23 cellular contexts compared by ENCODE assay signal in the genomic region with DNA sequence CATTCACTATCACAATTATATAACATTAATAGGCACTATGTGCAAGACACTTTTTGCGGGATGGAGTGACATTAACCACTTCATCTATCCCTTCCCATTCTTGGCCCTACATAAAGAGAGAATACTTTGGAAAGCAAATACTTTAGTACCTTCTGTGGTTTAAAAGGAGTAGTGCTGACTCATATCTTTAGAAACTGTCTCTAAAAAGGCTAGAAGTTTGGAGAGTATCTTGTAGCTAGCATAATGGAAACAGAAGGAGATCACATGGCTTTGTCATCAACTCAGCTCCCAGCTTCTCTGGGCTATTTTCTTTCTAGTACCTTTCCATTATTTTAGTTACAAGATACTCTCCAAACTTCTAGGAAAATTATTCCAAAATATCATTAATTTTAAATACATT.
A peak's percentile ranks its signal among the peaks of the same experiment; 100 is the strongest.
DNase-seq lines count a peak whose midpoint lies in the region; ATAC-seq and TF ChIP-seq lines count a peak whose summit lies in the region.
"Had no signal": no experiment of that assay in that cellular context is flagged by ENCODE, and none has a peak within 500 bp of the region (broad histone marks: within the 10 kb centered on the region; RNA-seq: fewer than 3 reads in every experiment).

No MANE protein-coding gene starts in this region.

- H3K4me1 Mint-ChIP-seq in mesothelial cell of epicardium, result no peaks in the 10 kb centered on the region
- H3K4me1 Mint-ChIP-seq: CD4-positive, CD25-positive, alpha-beta regulatory T cell; memory B cell had no signal

- no peak overlapping the region for H3K4me3 Mint-ChIP-seq in mesothelial cell of epicardium
- H3K4me3 Mint-ChIP-seq: CD4-positive, CD25-positive, alpha-beta regulatory T cell; endodermal cell; memory B cell; natural killer cell treated with Interleukin-12 subunit alpha and Interleukin-12 subunit beta and Interleukin-15 and Interleukin-18, amount 100 ng/mL, for 72 hours had no signal

- in situ Hi-C loops in G401 (cut with HindIII; ENCODE audit: low sequenced_read_pairs), result no loop called here

- no peak overlapping the region for H3K27ac Mint-ChIP-seq in mesothelial cell of epicardium
- H3K27ac Mint-ChIP-seq: CD4-positive, CD25-positive, alpha-beta regulatory T cell; endodermal cell; memory B cell; natural killer cell treated with Interleukin-12 subunit alpha and Interleukin-12 subunit beta and Interleukin-15 and Interleukin-18, amount 100 ng/mL, for 72 hours had no signal

- no peaks in the 10 kb centered on the region for H3K27me3 Mint-ChIP-seq in mesothelial cell of epicardium (ENCODE audit: low read depth)

- peak; percentile 44 for ATAC-seq in GM21367 (IDR thresholded peaks at IDR 0.05; ENCODE audit: unreplicated experiment)
- ATAC-seq: natural killer cell treated with Interleukin-12 subunit alpha and Interleukin-12 subunit beta and Interleukin-15 and Interleukin-18, amount 100 ng/mL, for 72 hours had no signal

- TF ChIP-seq CTCF in mesothelial cell of epicardium (IDR thresholded peaks at IDR 0.05; ENCODE audit: unreplicated experiment), result no peak

- H3K36me3 Mint-ChIP-seq in mesothelial cell of epicardium, result no peaks in the 10 kb centered on the region
- H3K36me3 Mint-ChIP-seq: CD4-positive, CD25-positive, alpha-beta regulatory T cell; natural killer cell treated with Interleukin-12 subunit alpha and Interleukin-12 subunit beta and Interleukin-15 and Interleukin-18, amount 100 ng/mL, for 72 hours had no signal

- peaks cover 8% of the 10 kb centered on the region for H3K9me3 Mint-ChIP-seq in mesothelial cell of epicardium

- peak; percentile 34 for DNase-seq in EH (ENCODE audit: low read depth)
- peak; percentile 27 for DNase-seq in RPMI7951 (ENCODE audit: low read depth)
- peak; percentile 53 for DNase-seq in iris pigment epithelial cell (ENCODE audit: low read depth)
- no peak for DNase-seq in amygdala (lab: John Stamatoyannopoulos, UW)
- DNase-seq in mesothelial cell of epicardium (ENCODE audit: low spot score in 2 of 2, unreplicated experiment in 2 of 2), result no peak
- no peak for DNase-seq in G401 (ENCODE audit: low spot score)
- DNase-seq: adrenal gland; CD4-positive, CD25-positive, alpha-beta regulatory T cell; cerebellar nuclear complex; DMS79; endodermal cell; hippocampal formation; kidney; MM.1S; NCI-H1694; NCI-H774; posterior cingulate gyrus; small intestine; stimulated activated CD4-positive, alpha-beta T cell treated with anti-CD3 and anti-CD28 coated beads, Interleukin-4, amount 100 ng/mL, for 1 hour; T-helper 9 cell had no signal

Comparison
In these comparisons a context has a peak if more than half of its experiments do, and no peak if none do; other contexts are left out.
1. DNase-seq: peak in EH (single experiment), RPMI7951 (single experiment) and iris pigment epithelial cell (single experiment); none in amygdala (0 of 56), mesothelial cell of epicardium (0 of 2) and G401 (single experiment).